Comparison of ENCODE assay signal across 17 cellular contexts in genomic region chr3:160725326-160725725, GRCh38. TPM values are rescaled to one million over a fixed set of nuclear protein-coding genes. Genes with fewer than 3 reads are reported as not detected.
DNase-seq lines count a peak whose midpoint lies in the region; ATAC-seq and TF ChIP-seq lines count a peak whose summit lies in the region.
"Had no signal": no experiment of that assay in that cellular context is flagged by ENCODE, and none has a peak within 500 bp of the region (broad histone marks: within the 10 kb centered on the region; RNA-seq: fewer than 3 reads in every experiment).

No MANE protein-coding gene starts in this region.

- no peaks in the 10 kb centered on the region for H3K9me3 ChIP-seq in RWPE2 (ENCODE audit: severe bottlenecking)
- H3K9me3 ChIP-seq in smooth muscle cell (replicated peaks; ENCODE audit: low read depth), result no peaks in the 10 kb centered on the region
- H3K9me3 ChIP-seq: BE2C had no signal

- peak; percentile 7 for DNase-seq in EH (ENCODE audit: low read depth)
- no peak for DNase-seq in RWPE2 (ENCODE audit: low spot score)
- DNase-seq in epithelial cell of prostate (ENCODE audit: low read depth, low spot score), result peak; percentile 36
- no peak for DNase-seq in smooth muscle cell (lab: John Stamatoyannopoulos, UW; ENCODE audit: unreplicated experiment)
- DNase-seq in SHP77 (lab: John Stamatoyannopoulos, UW), result no peak
- DNase-seq in H4 (ENCODE audit: low spot score), result no peak
- DNase-seq: ACHN; BE2C; C1 segment of cervical spinal cord; CD4-positive, CD25-positive, alpha-beta regulatory T cell; CD8-positive, alpha-beta memory T cell; COR-L47; DMS 273 treated with DMSO at 0.1 percent for 48 hours; DMS53; DND-41; GM23248; HCEC 1CT had no signal

- H3K27ac ChIP-seq in RWPE2 (ENCODE audit: poor library complexity, severe bottlenecking) (no peak overlapping the region), epithelial cell of prostate (peak overlapping the region; percentile 7), smooth muscle cell (ENCODE audit: low read depth) (peak overlapping the region; percentile 19)
- H3K27ac ChIP-seq: GM23248 had no signal

- no peaks in the 10 kb centered on the region for H3F3A ChIP-seq in smooth muscle cell (ENCODE audit: low read depth)

- H3K36me3 ChIP-seq in RWPE2 (ENCODE audit: low read depth) (no peaks in the 10 kb centered on the region), smooth muscle cell (ENCODE audit: low read depth) (no peaks in the 10 kb centered on the region)
- H3K36me3 ChIP-seq: BE2C had no signal

- no peaks in the 10 kb centered on the region for H4K20me1 ChIP-seq in smooth muscle cell (ENCODE audit: low read depth)

- H3K4me2 ChIP-seq in smooth muscle cell, result no peak overlapping the region

- no peak overlapping the region for H2AFZ ChIP-seq in smooth muscle cell (ENCODE audit: low read depth)
- H2AFZ ChIP-seq: GM23248 had no signal

- H3K4me1 ChIP-seq in RWPE2 (ENCODE audit: insufficient read depth, poor library complexity, severe bottlenecking), result no peaks in the 10 kb centered on the region
- no peaks in the 10 kb centered on the region for H3K4me1 ChIP-seq in smooth muscle cell (ENCODE audit: low read depth)
- H3K4me1 ChIP-seq: BE2C had no signal

- ATAC-seq in RWPE2 (ENCODE audit: low read depth), result 0 out of 3 replicates have a peak, but pooled peaks have one; percentile 35

- H3K4me3 ChIP-seq in RWPE2 (ENCODE audit: severe bottlenecking) (no peak overlapping the region), smooth muscle cell (no peak overlapping the region)
- H3K4me3 ChIP-seq: GM23248 had no signal

- H3K27me3 ChIP-seq in RWPE2 (ENCODE audit: insufficient read depth, poor library complexity, severe bottlenecking), result no peaks in the 10 kb centered on the region
- H3K27me3 ChIP-seq in smooth muscle cell (ENCODE audit: low read depth), result peaks cover 5% of the 10 kb centered on the region
- H3K27me3 ChIP-seq: BE2C had no signal

- 65% methylated on average over 2 of the region's 2 CpGs for WGBS in smooth muscle cell (ENCODE audit: low lambda C conversion rate)

- no peak overlapping the region for H3K9ac ChIP-seq in smooth muscle cell (ENCODE audit: low read depth)
- H3K9ac ChIP-seq: GM23248 had no signal

- TF ChIP-seq CTCF in RWPE2 (IDR thresholded peaks at IDR 0.05; ENCODE audit: poor library complexity, severe bottlenecking), result no peak
- no peak for TF ChIP-seq CTCF in smooth muscle cell (IDR thresholded peaks at IDR 0.05; ENCODE audit: borderline replicate concordance, insufficient read depth, poor library complexity, severe bottlenecking)

- no peaks in the 10 kb centered on the region for H3K79me2 ChIP-seq in smooth muscle cell (ENCODE audit: low read depth)

RNA-seq across cellular contexts. Expression of gene PPM1L, which starts 30.7 kb away (rescaled TPM):
- 1.9 and 2.2 TPM in 2 replicates for total RNA-seq in smooth muscle cell
- polyA plus RNA-seq in smooth muscle cell, result 0.14 and 1.2 TPM in 2 replicates
- 1.2 and 1.6 TPM in 2 replicates for total RNA-seq in H4 (2014; rRNA removed; shearing (Covaris generic))

RNA-seq across cellular contexts. Expression of gene ARL14, which starts 48.4 kb away (rescaled TPM):
- total RNA-seq in smooth muscle cell, result 1.1 and 1.2 TPM in 2 replicates
- not detected in 2 replicates for polyA plus RNA-seq in smooth muscle cell
- 0.47 and 1.4 TPM in 2 replicates for total RNA-seq in H4 (2014; rRNA removed; shearing (Covaris generic))
- total RNA-seq: CD4-positive, CD25-positive, alpha-beta regulatory T cell; CD8-positive, alpha-beta memory T cell; GM23248 had no signal
- polyA plus RNA-seq: CD4-positive, CD25-positive, alpha-beta regulatory T cell; CD8-positive, alpha-beta memory T cell; GM23248 had no signal

Comparison
In these comparisons a context has a peak if more than half of its experiments do, and no peak if none do; other contexts are left out.
1. DNase-seq: peak in EH (single experiment) and epithelial cell of prostate (single experiment); none in RWPE2 (single experiment), smooth muscle cell (single experiment), SHP77 (0 of 2) and H4 (single experiment).